ENCODE assay signal across 16 cellular contexts in genomic region chr2:38352336-38352735, GRCh38. TPM values are rescaled to one million over a fixed set of nuclear protein-coding genes. Genes with fewer than 3 reads are reported as not detected.
DNase-seq lines count a peak whose midpoint lies in the region; ATAC-seq, FAIRE-seq and TF ChIP-seq lines count a peak whose summit lies in the region.
"Had no signal": no experiment of that assay in that cellular context is flagged by ENCODE, and none has a peak within 500 bp of the region (broad histone marks: within the 10 kb centered on the region; RNA-seq: fewer than 3 reads in every experiment).

No MANE protein-coding gene starts in this region.

- H4K20me1 ChIP-seq in HepG2 (ENCODE audit: insufficient read depth, low read length), result peaks cover 22% of the 10 kb centered on the region

- H2AFZ ChIP-seq in HepG2 (ENCODE audit: low read length), result no peak overlapping the region

- H3K9me3 ChIP-seq in HepG2 (ENCODE audit: low read length) (no peaks in the 10 kb centered on the region), spleen (no peaks in the 10 kb centered on the region)

- no peak overlapping the region for H3K4me3 ChIP-seq in HepG2 (replicated peaks in 1 of 3; ENCODE audit: insufficient read depth in 1 of 3, low read depth in 2 of 3, low read length in 3 of 3)
- no peak overlapping the region for H3K4me3 ChIP-seq in spleen
- H3K4me3 ChIP-seq: SJCRH30 had no signal

- BruUV-seq in HepG2 (replicated peaks; lab: Mats Ljungman, UMichigan), result no TSS peak

- in situ Hi-C loops in HepG2 (cut with HindIII; ENCODE audit: extremely low pct_ligation_motif_present, low pct_unique_long_range_greater_than_20kb), result no loop called here

- CTCF ChIA-PET in HepG2 (lab: Yijun Ruan, JAX; ENCODE audit: low intra/inter-chr PET ratio, low total read pairs), result no interaction called here

- TF ChIP-seq POLR2A in HepG2 (IDR thresholded peaks at IDR 0.05; ENCODE audit: insufficient read depth in 1 of 2, low read depth in 2 of 2, low read length in 2 of 2), result no peak
- no peak for TF ChIP-seq POLR2A in spleen (IDR thresholded peaks at IDR 0.05)

- no peak overlapping the region for H3K4me2 ChIP-seq in HepG2 (ENCODE audit: low read depth, low read length)

- intact Hi-C loops in Right ventricle myocardium superior (cut with DNase I) (no loop called here), cardiac septum (cut with DNase I) (no loop called here), HepG2 (cut with micrococcal nuclease; ENCODE audit: unreplicated experiment) (no loop called here), spleen (cut with DNase I; ENCODE audit: low total_unique reads) (no loop called here)

- ATAC-seq in Right ventricle myocardium superior (ENCODE audit: poor library complexity), result peak; percentile 38
- peak; percentile 40; the same call in 2 of the 3 replicates for ATAC-seq in HepG2

- POLR2A ChIA-PET in HepG2 (lab: Yijun Ruan, JAX), result interaction anchor here (1.0 kb wide), 1 partner anchor 399 kb away, joined by 3 read pairs; the partner anchor contains the start of gene SRSF7

- FAIRE-seq in HepG2 (lab: Jason Lieb, UNC), result no peak

- peaks cover 13% of the 10 kb centered on the region for H3K4me1 ChIP-seq in HepG2 (ENCODE audit: insufficient read depth, low read length)
- peaks cover 0 to 22% (median 6%) of the 10 kb centered on the region in 6 donors for H3K4me1 ChIP-seq in spleen

- H3K36me3 ChIP-seq in HepG2 (replicated peaks in 1 of 2; ENCODE audit: control insufficient read depth in 1 of 2, insufficient read depth in 2 of 2, low read length in 2 of 2) (peaks cover 0 to 12% of the 10 kb centered on the region in 2 experiments; a peak in 3 of 5 replicates), spleen (peaks cover 0 to 22% (median 0%) of the 10 kb centered on the region in 6 donors)

- no peaks in the 10 kb centered on the region for H3K27me3 ChIP-seq in HepG2 (ENCODE audit: control insufficient read depth in 1 of 2, insufficient read depth in 2 of 2, low read length in 2 of 2)
- H3K27me3 ChIP-seq in spleen (replicated peaks in 1 of 7), result no peaks in the 10 kb centered on the region
- H3K27me3 ChIP-seq: SJCRH30 had no signal

- H3K27ac ChIP-seq in VCaP (peak overlapping the region; percentile 9; the same call in 1 of the 2 replicates), HepG2 (ENCODE audit: extremely low read length, insufficient read depth, low read length) (no peak overlapping the region), spleen (peak overlapping the region in 7 of 8 donors; percentile 4 to 62 (median 49))
- H3K27ac ChIP-seq: SJCRH30 had no signal

- H3K79me2 ChIP-seq in HepG2 (ENCODE audit: insufficient read depth, low read length), result peaks cover 89% of the 10 kb centered on the region

- no peak for DNase-seq in Right ventricle myocardium superior
- DNase-seq in cardiac septum (ENCODE audit: low spot score), result no peak
- DNase-seq in HepG2 (ENCODE audit: low spot score), result no peak
- DNase-seq in spleen, result no peak
- DNase-seq in effector CD8-positive, alpha-beta T cell (lab: John Stamatoyannopoulos, UW), result no peak
- DNase-seq in SKM-1 (lab: John Stamatoyannopoulos, UW; ENCODE audit: unreplicated experiment), result no peak
- DNase-seq in NCI-H510A treated with DMSO at 0.1 percent for 48 hours (lab: John Stamatoyannopoulos, UW), result no peak
- DNase-seq: COR-L47, GF-D8, KG1, NCI-H1417, NCI-H187, NCI-H226, NCI-H526, SJCRH30 had no signal

- no peak for TF ChIP-seq EP300 in HepG2 (IDR thresholded peaks at IDR 0.05; ENCODE audit: low read depth in 2 of 2, low read length in 2 of 2)
- no peak for TF ChIP-seq EP300 in HepG2 (CRISPR knock-in tag; IDR thresholded peaks at IDR 0.05; ENCODE audit: borderline replicate concordance)

- no peak overlapping the region for H3K9ac ChIP-seq in HepG2 (ENCODE audit: insufficient read depth, low read depth, low read length)

- no peak for TF ChIP-seq RAD21 in HepG2 (CRISPR knock-in tag; IDR thresholded peaks at IDR 0.05)

- TF ChIP-seq CTCF in VCaP (conservative IDR thresholded peaks at IDR 0.05) (no peak), HepG2 (CRISPR knock-in tag; IDR thresholded peaks at IDR 0.05) (no peak), spleen (IDR thresholded peaks at IDR 0.05 in 8 of 11, conservative IDR thresholded peaks at IDR 0.05 in 3 of 11) (no peak)

TF ChIP-seq in HepG2, 621 proteins besides CTCF, POLR2A, EP300 and RAD21:
- TF ChIP-seq TIGD3 (CRISPR knock-in tag; IDR thresholded peaks at IDR 0.05; ENCODE audit: borderline replicate concordance) (no peak), MAZ (IDR thresholded peaks at IDR 0.05; ENCODE audit: borderline replicate concordance, low read depth, low read length) (0 out of 2 replicates have a peak, but pooled peaks have one; percentile 5), MAZ (CRISPR knock-in tag; IDR thresholded peaks at IDR 0.05; ENCODE audit: low read depth) (no peak), HNF4A (CRISPR knock-in tag; IDR thresholded peaks at IDR 0.05) (no peak), ZNF691 (CRISPR knock-in tag; IDR thresholded peaks at IDR 0.05; ENCODE audit: borderline replicate concordance, low read depth) (no peak)

RNA-seq across cellular contexts. Expression of gene ATL2, which starts 24.7 kb away (rescaled TPM):
- total RNA-seq in Right ventricle myocardium superior (30.9 TPM), cardiac septum (27.1 TPM), HepG2 (2016; rRNA removed; fragmentation: Illumina TruSeq; extraction: Trizol) (110 and 119 TPM in 2 replicates), spleen (100 to 1,000 TPM in 1 of 7 donors, 10 to 100 TPM in 6; 62.0 to 100 (median 66.1) TPM)
- total RNA-seq in HepG2 (2016; cell fraction: cytosol; rRNA removed; fragmentation: Illumina TruSeq; extraction: Trizol; ENCODE audit: low read depth), result 27.7 and 31.0 TPM in 2 replicates
- total RNA-seq in HepG2 (2016; cell fraction: insoluble cytoplasmic fraction; rRNA removed; fragmentation: Illumina TruSeq; extraction: Trizol), result 103 and 118 TPM in 2 replicates
- 27.3 and 34.4 TPM in 2 replicates for total RNA-seq in HepG2 (2016; cell fraction: membrane; rRNA removed; fragmentation: Illumina TruSeq; extraction: Trizol)
- 180 and 190 TPM in 2 replicates for total RNA-seq in HepG2 (2016; cell fraction: nucleus; rRNA removed; fragmentation: Illumina TruSeq; extraction: Trizol)
- polyA plus RNA-seq in HepG2 (2011; rRNA removed) (38.7 and 56.5 TPM in 2 replicates), spleen (10 to 100 TPM; 17.5 to 21.3 (median 19.0) TPM)
- 38.9 and 55.1 TPM in 2 replicates for polyA plus RNA-seq in HepG2 (2011; cell fraction: cytosol; rRNA removed)
- 187 and 191 TPM in 2 replicates for polyA plus RNA-seq in HepG2 (2011; cell fraction: nucleus; rRNA removed)
- 70.4 and 80.6 TPM in 2 replicates for polyA plus RNA-seq in HepG2 (2012)
- 4.2 and 4.6 TPM in 2 replicates for polyA plus RNA-seq in HepG2 (2016; cell fraction: cytosol; fragmentation: Illumina TruSeq; extraction: Trizol; ENCODE audit: low read depth)
- polyA plus RNA-seq in HepG2 (2016; cell fraction: insoluble cytoplasmic fraction; fragmentation: Illumina TruSeq; extraction: Trizol; ENCODE audit: low read depth), result 56.7 and 61.4 TPM in 2 replicates
- 9.8 and 13.3 TPM in 2 replicates for polyA plus RNA-seq in HepG2 (2016; cell fraction: membrane; fragmentation: Illumina TruSeq; extraction: Trizol; ENCODE audit: low read depth)
- 166 and 178 TPM in 2 replicates for polyA plus RNA-seq in HepG2 (2016; cell fraction: nucleus; fragmentation: Illumina TruSeq; extraction: Trizol; ENCODE audit: insufficient read depth, low read depth)
- polyA minus RNA-seq in HepG2 (2011; rRNA and poly(A)+ RNA removed; ENCODE audit: low replicate concordance), result 27.4 and 51.2 TPM in 2 replicates
- 39.4 and 47.8 TPM in 2 replicates for polyA minus RNA-seq in HepG2 (2011; cell fraction: cytosol; rRNA and poly(A)+ RNA removed)
- 212 and 269 TPM in 2 replicates for polyA minus RNA-seq in HepG2 (2011; cell fraction: nucleus; rRNA and poly(A)+ RNA removed)
